ENCODE assay signal across 15 cellular contexts in the genomic region with DNA sequence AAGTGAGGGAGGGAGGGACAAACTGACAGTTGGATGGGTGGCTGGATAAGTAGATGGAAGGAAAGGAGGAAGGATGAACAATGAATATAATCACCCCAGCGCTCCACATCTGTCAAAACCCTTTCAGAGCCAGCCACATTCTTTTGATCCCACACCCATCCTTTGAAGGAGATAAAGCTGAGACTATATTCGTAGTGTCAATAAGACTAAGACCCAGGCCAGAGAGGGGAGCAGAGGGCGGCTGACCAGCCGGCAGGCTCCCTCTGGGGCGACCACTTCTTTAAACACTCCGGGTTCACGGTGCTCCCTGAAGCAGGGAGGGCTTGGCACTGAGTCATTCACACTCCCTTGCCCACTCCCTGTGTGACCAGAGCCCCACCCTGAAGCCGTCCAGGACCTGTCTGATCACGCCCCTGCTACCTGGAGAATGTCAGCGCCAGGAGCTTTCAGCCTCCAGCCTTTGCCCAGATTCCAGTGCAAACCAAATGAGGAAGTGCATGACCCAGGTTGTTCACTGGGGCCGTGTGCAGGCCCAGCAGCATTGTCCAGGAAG. TPM values are rescaled to one million over a fixed set of nuclear protein-coding genes. Genes with fewer than 3 reads are reported as not detected.
A peak's percentile ranks its signal among the peaks of the same experiment; 100 is the strongest.
DNase-seq lines count a peak whose midpoint lies in the region; ATAC-seq and TF ChIP-seq lines count a peak whose summit lies in the region.
"Had no signal": no experiment of that assay in that cellular context is flagged by ENCODE, and none has a peak within 500 bp of the region (broad histone marks: within the 10 kb centered on the region; RNA-seq: fewer than 3 reads in every experiment).

No MANE protein-coding gene starts in this region.

- in situ Hi-C loops in mammary epithelial cell (cut with MboI; ENCODE audit: low sequenced_read_pairs in 2 of 2): no loop called here

- TF ChIP-seq CTCF in NB4 (IDR thresholded peaks at IDR 0.05; ENCODE audit: low read depth, low read length): no peak
- TF ChIP-seq CTCF in mammary epithelial cell (conservative IDR thresholded peaks at IDR 0.05 in 1 of 2, IDR thresholded peaks at IDR 0.05 in 1 of 2; ENCODE audit: extremely low read depth in 1 of 2, insufficient read depth in 1 of 2, low read depth in 1 of 2, low read length in 2 of 2): no peak

- no peaks in the 10 kb centered on the region for H3K9me3 ChIP-seq in BLaER1 treated with 17β-estradiol and CSF1 and Interleukin-3, amounts not matched to agents 10 nM and 100 nM (replicated peaks in 1 of 11)
- H3K9me3 ChIP-seq in mammary epithelial cell (replicated peaks; ENCODE audit: insufficient read depth, low read length) (no peaks in the 10 kb centered on the region), mucosa of rectum (ENCODE audit: control insufficient read depth in 2 of 2, low read length in 2 of 2) (no peaks in the 10 kb centered on the region)
- H3K9me3 ChIP-seq: spleen had no signal

- H3K4me1 ChIP-seq in BLaER1 treated with 17β-estradiol and CSF1 and Interleukin-3, amounts not matched to agents 10 nM and 100 nM: peaks cover 51 to 62% (median 58%) of the 10 kb centered on the region in 10 experiments
- H3K4me1 ChIP-seq in mammary epithelial cell (ENCODE audit: insufficient read depth, low read length) (peaks cover 61% of the 10 kb centered on the region), mucosa of rectum (ENCODE audit: control insufficient read depth in 2 of 2, insufficient read depth in 2 of 2, low read length in 2 of 2) (peaks cover 72 to 85% of the 10 kb centered on the region in 2 donors)

- H2AFZ ChIP-seq in mammary epithelial cell (ENCODE audit: low read depth, low read length): peak overlapping the region; percentile 35

- intact Hi-C loops in mammary epithelial cell (cut with micrococcal nuclease): loop anchor here (1.0 kb wide), 2 partner anchors 9 to 14 kb away; no protein-coding TSS in a partner anchor

- ATAC-seq in HG02623 (IDR thresholded peaks at IDR 0.05; ENCODE audit: unreplicated experiment): no peak
- ATAC-seq in GM19463 (IDR thresholded peaks at IDR 0.05; ENCODE audit: unreplicated experiment): no peak

- CTCF ChIA-PET in mammary epithelial cell (lab: Charles Lee; ENCODE audit: low non-redundant PET): no interaction called here

- no peak overlapping the region for H3K9ac ChIP-seq in BLaER1 treated with 17β-estradiol and CSF1 and Interleukin-3, amounts not matched to agents 10 nM and 100 nM
- peak overlapping the region; percentile 47 for H3K9ac ChIP-seq in mammary epithelial cell (ENCODE audit: insufficient read depth, low read length)
- H3K9ac ChIP-seq in mucosa of rectum (ENCODE audit: low read depth in 1 of 2, low read length in 2 of 2): peak overlapping the region; percentile 44 to 77

- H3K27ac ChIP-seq in BLaER1 treated with 17β-estradiol and CSF1 and Interleukin-3, amounts not matched to agents 10 nM and 100 nM: no peak overlapping the region
- peak overlapping the region; percentile 71 for H3K27ac ChIP-seq in mammary epithelial cell (ENCODE audit: insufficient read depth, low read depth, low read length)
- peak overlapping the region; percentile 92 to 96 for H3K27ac ChIP-seq in mucosa of rectum (ENCODE audit: low read depth in 2 of 2, low read length in 2 of 2)

- H3K79me2 ChIP-seq in mammary epithelial cell (ENCODE audit: insufficient read depth, low read length): no peaks in the 10 kb centered on the region

- WGBS in mammary epithelial cell (ENCODE audit: low coverage, missing lambda C conversion rate): 0% methylated on average over 8 of the region's 11 CpGs

- peaks cover 0 to 60% (median 13%) of the 10 kb centered on the region in 11 experiments; a peak in 11 of 22 replicates for H4K20me1 ChIP-seq in BLaER1 treated with 17β-estradiol and CSF1 and Interleukin-3, amounts not matched to agents 10 nM and 100 nM
- H4K20me1 ChIP-seq in mammary epithelial cell (ENCODE audit: insufficient read depth, low read length): no peaks in the 10 kb centered on the region

- no TSS peak for BruUV-seq in mammary epithelial cell (replicated peaks; lab: Mats Ljungman, UMichigan)

- peaks cover 0 to 21% (median 0%) of the 10 kb centered on the region in 11 experiments; a peak in 7 of 22 replicates for H3K27me3 ChIP-seq in BLaER1 treated with 17β-estradiol and CSF1 and Interleukin-3, amounts not matched to agents 10 nM and 100 nM
- H3K27me3 ChIP-seq in mammary epithelial cell (ENCODE audit: insufficient read depth, low read length) (no peaks in the 10 kb centered on the region), mucosa of rectum (ENCODE audit: control insufficient read depth in 2 of 2, insufficient read depth in 2 of 2, low read length in 2 of 2) (no peaks in the 10 kb centered on the region)

- no peaks in the 10 kb centered on the region for H3K36me3 ChIP-seq in BLaER1 treated with 17β-estradiol and CSF1 and Interleukin-3, amounts not matched to agents 10 nM and 100 nM
- no peaks in the 10 kb centered on the region for H3K36me3 ChIP-seq in mammary epithelial cell (ENCODE audit: insufficient read depth, low read length)
- H3K36me3 ChIP-seq in mucosa of rectum (ENCODE audit: control insufficient read depth in 2 of 2, insufficient read depth in 2 of 2, low read length in 2 of 2): no peaks in the 10 kb centered on the region
- H3K36me3 ChIP-seq: spleen had no signal

- H3K4me3 ChIP-seq in BLaER1 treated with 17β-estradiol and CSF1 and Interleukin-3, amounts not matched to agents 10 nM and 100 nM: no peak overlapping the region
- H3K4me3 ChIP-seq in NB4 (ENCODE audit: low read depth, low read length) (no peak overlapping the region), mammary epithelial cell (replicated peaks in 1 of 3; ENCODE audit: insufficient read depth in 1 of 3, low read depth in 2 of 3, low read length in 3 of 3) (no peak overlapping the region), mucosa of rectum (ENCODE audit: low read length in 2 of 2) (peak overlapping the region in 1 of 2 donors; percentile 14)
- H3K4me3 ChIP-seq: spleen had no signal

- TF ChIP-seq POLR2A in NB4 (IDR thresholded peaks at IDR 0.05; ENCODE audit: extremely low read depth, insufficient read length): no peak

- peak overlapping the region in 10 of 11 experiments; percentile 4 to 96 (median 82); a peak in 17 of 22 replicates for H3K4me2 ChIP-seq in BLaER1 treated with 17β-estradiol and CSF1 and Interleukin-3, amounts not matched to agents 10 nM and 100 nM
- peak overlapping the region; percentile 55 for H3K4me2 ChIP-seq in mammary epithelial cell (ENCODE audit: insufficient read depth, low read depth, low read length)

- dilution Hi-C loops in mammary epithelial cell (cut with HindIII; ENCODE audit: low sequenced_read_pairs): no loop called here

- DNase-seq in NB4 (ENCODE audit: low read depth) (peak; percentile 49), mammary epithelial cell (peak; percentile 96)
- DNase-seq in stimulated activated CD4-positive, alpha-beta T cell treated with anti-CD3 and anti-CD28 coated beads, Interleukin-15, amount 100 ng/mL, for 24 hours: no peak
- DNase-seq in stimulated activated naive CD4-positive, alpha-beta T cell (lab: John Stamatoyannopoulos, UW): no peak
- DNase-seq: activated CD4-positive, alpha-beta T cell treated with anti-CD3 and anti-CD28 coated beads for 4 hours; activated naive CD4-positive, alpha-beta T cell; CD4-positive, CD25-positive, alpha-beta regulatory T cell; glutamatergic neuron; NCI-H1694 treated with DMSO at 0.1 percent for 48 hours; spleen; stimulated activated CD8-positive, alpha-beta memory T cell treated with anti-CD3 and anti-CD28 coated beads, Interleukin-4, amount 100 ng/mL, for 48 hours had no signal

RNA-seq across cellular contexts. Expression of gene UNC5B, which starts 34.3 kb away (rescaled TPM):
- 10 to 100 TPM in 1 of 2 donors, 1 to 10 TPM in 1; 7.2 to 10.0 TPM for total RNA-seq in mammary epithelial cell
- 4.9 TPM for polyA plus RNA-seq in mammary epithelial cell
- 10.2 TPM for polyA minus RNA-seq in mammary epithelial cell
- polyA plus RNA-seq: CD4-positive, CD25-positive, alpha-beta regulatory T cell had no signal

Comparison
In these comparisons a context has a peak if more than half of its experiments do, and no peak if none do; other contexts are left out.
1. H3K27ac ChIP-seq: peak in mammary epithelial cell (single experiment) and mucosa of rectum (2 of 2); none in BLaER1 treated with 17β-estradiol and CSF1 and Interleukin-3, amounts not matched to agents 10 nM and 100 nM (0 of 11).
2. H3K9ac ChIP-seq: peak in mammary epithelial cell (single experiment) and mucosa of rectum (2 of 2); none in BLaER1 treated with 17β-estradiol and CSF1 and Interleukin-3, amounts not matched to agents 10 nM and 100 nM (0 of 11).
3. DNase-seq: peak in NB4 (single experiment) and mammary epithelial cell (single experiment); none in stimulated activated CD4-positive, alpha-beta T cell treated with anti-CD3 and anti-CD28 coated beads, Interleukin-15, amount 100 ng/mL, for 24 hours (single experiment) and stimulated activated naive CD4-positive, alpha-beta T cell (0 of 6).